In genomic region chr14:104135121-104135903, GRCh38 we compare ENCODE assay signal across 9 cellular contexts. TPM values are rescaled to one million over a fixed set of nuclear protein-coding genes. Genes with fewer than 3 reads are reported as not detected.
DNase-seq lines count a peak whose midpoint lies in the region; ATAC-seq, FAIRE-seq and TF ChIP-seq lines count a peak whose summit lies in the region.
"Had no signal": no experiment of that assay in that cellular context is flagged by ENCODE, and none has a peak within 500 bp of the region (broad histone marks: within the 10 kb centered on the region; RNA-seq: fewer than 3 reads in every experiment).

No MANE protein-coding gene starts in this region.

- H3K27ac ChIP-seq in H1 (ENCODE audit: low read depth, low read length), result no peak overlapping the region

- no peak overlapping the region for H2BK20ac ChIP-seq in H1 (ENCODE audit: low read length)

- peaks cover 21 to 35% (median 27%) of the 10 kb centered on the region in 4 experiments for H3K27me3 ChIP-seq in H1 (replicated peaks in 1 of 4; ENCODE audit: control insufficient read depth in 3 of 4, extremely low read depth in 1 of 4, insufficient read depth in 3 of 4, low read length in 3 of 4)

- peaks cover 5 to 10% of the 10 kb centered on the region in 2 experiments for H4K20me1 ChIP-seq in H1 (replicated peaks in 1 of 2; ENCODE audit: control insufficient read depth in 1 of 2, insufficient read depth in 2 of 2, low read length in 2 of 2)

- in situ Hi-C loops in GM13977 (cut with MboI; ENCODE audit: low pct_unique_long_range_greater_than_20kb, low sequenced_read_pairs, unreplicated experiment), result no loop called here

- peak overlapping the region; percentile 39 for H4K91ac ChIP-seq in H1 (replicated peaks; ENCODE audit: insufficient read length, low read length)

- 9% methylated on average over 33 of the region's 47 CpGs; no CpG with 5 or more reads in 1 of the 2 experiments for WGBS in H1 (ENCODE audit: extremely low coverage in 1 of 2, insufficient coverage in 1 of 2, insufficient read length in 1 of 2, insufficient replicate concordance in 2 of 2, low coverage in 1 of 2, low lambda C conversion rate in 2 of 2, missing lambda C conversion rate in 1 of 2), 2 experiments

- H4K5ac ChIP-seq in H1 (ENCODE audit: insufficient read length, low read depth, low read length), result no peak overlapping the region

- no peaks in the 10 kb centered on the region for H3K36me3 ChIP-seq in H1 (ENCODE audit: control insufficient read depth in 2 of 4, insufficient read depth in 4 of 4, low read length in 3 of 4)

- FAIRE-seq in H1 (lab: Jason Lieb, UNC) (peak; percentile 24), GM12892 (lab: Jason Lieb, UNC) (no peak)

- DNase-seq in GM13977 (ENCODE audit: low spot score) (no peak), NCI-H460 (ENCODE audit: extremely low read depth, low read depth) (peak; percentile 64), H1 (ENCODE audit: low read depth in 1 of 2, low spot score in 2 of 2) (peak in 1 of 2 experiments; percentile 83), nephron progenitor cell (peak; percentile 69), GM12892 (ENCODE audit: insufficient read length) (no peak), DMS53 (lab: John Stamatoyannopoulos, UW) (no peak), C1 segment of cervical spinal cord (lab: John Stamatoyannopoulos, UW) (no peak)

- H2BK12ac ChIP-seq in H1 (ENCODE audit: low read depth, low read length), result peak overlapping the region; percentile 31; the same call in 1 of the 2 replicates

- H4K8ac ChIP-seq in H1 (ENCODE audit: extremely low read depth, insufficient read depth, low read length), result no peak overlapping the region

- peak overlapping the region; percentile 83 to 95 for H3K4me2 ChIP-seq in H1 (ENCODE audit: insufficient read depth in 1 of 2, low read depth in 2 of 2, low read length in 2 of 2)

- H3K27me3 Mint-ChIP-seq in nephron progenitor cell (ENCODE audit: low read depth, poor library complexity), result peaks cover 81% of the 10 kb centered on the region

- peaks cover 12% of the 10 kb centered on the region for H3K4me1 Mint-ChIP-seq in nephron progenitor cell

- no peak for TF ChIP-seq EP300 in H1 (IDR thresholded peaks at IDR 0.05; ENCODE audit: borderline replicate concordance in 1 of 2, low read depth in 2 of 2, low read length in 2 of 2)

- peak overlapping the region; percentile 84; the same call in 1 of the 2 replicates for H2AFZ ChIP-seq in H1 (ENCODE audit: low read length)

- no peak overlapping the region for H3K9ac ChIP-seq in H1 (replicated peaks in 1 of 4; ENCODE audit: extremely low read depth in 1 of 4, low read depth in 3 of 4, low read length in 3 of 4)

- no peaks in the 10 kb centered on the region for H3K36me3 Mint-ChIP-seq in nephron progenitor cell (ENCODE audit: low read depth)

- H3K27ac Mint-ChIP-seq in nephron progenitor cell, result no peak overlapping the region

- peak; percentile 59 to 67 for TF ChIP-seq RAD21 in H1 (IDR thresholded peaks at IDR 0.05 in 1 of 2, conservative IDR thresholded peaks at IDR 0.05 in 1 of 2; ENCODE audit: low read depth in 2 of 2, low read length in 2 of 2)

- no peak overlapping the region for H2BK5ac ChIP-seq in H1 (ENCODE audit: low read depth, low read length)

- H3K23me2 ChIP-seq in H1 (ENCODE audit: low read depth, low read length), result peaks cover 31% of the 10 kb centered on the region

- POLR2A ChIA-PET in H1 (lab: Charles Lee; ENCODE audit: partially characterized antibody), result interaction anchor here (1.4 kb wide), 1 partner anchor 9 kb away, joined by 3 read pairs; no protein-coding TSS in a partner anchor

- H3K79me2 ChIP-seq in H1 (ENCODE audit: control insufficient read depth in 1 of 2, insufficient read depth in 2 of 2, low read length in 2 of 2), result peaks cover 0 to 14% of the 10 kb centered on the region in 2 experiments; a peak in 2 of 4 replicates

- H2BK15ac ChIP-seq in H1 (ENCODE audit: low read length), result peak overlapping the region; percentile 29; the same call in 1 of the 2 replicates

- H2BK120ac ChIP-seq in H1 (replicated peaks; ENCODE audit: low read depth, low read length), result no peak overlapping the region

- H3K9me3 Mint-ChIP-seq in nephron progenitor cell, result peaks cover 2% of the 10 kb centered on the region

- H3K9me3 ChIP-seq in H1 (ENCODE audit: insufficient read depth in 2 of 2, low read depth in 1 of 2, low read length in 1 of 2), result 0 out of 4 replicates have a peak, but pooled peaks cover 0 to under 1% of the 10 kb centered on the region in 2 experiments

- no peak for ATAC-seq in GM21529 (IDR thresholded peaks at IDR 0.05; ENCODE audit: unreplicated experiment)
- ATAC-seq: left lobe of liver had no signal

- H3K4me3 Mint-ChIP-seq in nephron progenitor cell, result peak overlapping the region; percentile 56

- H3K4me3 ChIP-seq in H1 (ENCODE audit: extremely low read depth in 1 of 4, insufficient read depth in 2 of 4, low read depth in 3 of 4, low read length in 4 of 4), result peak overlapping the region; percentile 19 to 58 (median 33); a peak in 7 of 8 replicates

- peak overlapping the region; percentile 0; the same call in 1 of the 2 replicates for H3K18ac ChIP-seq in H1 (ENCODE audit: extremely low read depth, low read length)

- TF ChIP-seq CTCF in GM13977 (IDR thresholded peaks at IDR 0.05; ENCODE audit: extremely low read depth, insufficient read depth, missing control alignments) (peak; percentile 27), H1 (IDR thresholded peaks at IDR 0.05; ENCODE audit: control extremely low read depth in 1 of 3, insufficient read depth in 1 of 3, low read depth in 1 of 3, low read length in 3 of 3) (peak in 2 of 3 experiments; percentile 69; a peak in 3 of 4 replicates), nephron progenitor cell (IDR thresholded peaks at IDR 0.05) (peak; percentile 38)

- H3K79me1 ChIP-seq in H1 (ENCODE audit: low read depth, low read length), result peaks cover under 1% of the 10 kb centered on the region

- H3K4me1 ChIP-seq in H1 (replicated peaks in 1 of 4; ENCODE audit: control insufficient read depth in 3 of 4, insufficient read depth in 4 of 4, low read length in 3 of 4), result peaks cover 0 to 34% (median 27%) of the 10 kb centered on the region in 4 experiments; a peak in 6 of 7 replicates

- no peak overlapping the region for H3K14ac ChIP-seq in H1 (ENCODE audit: insufficient read length)

- no peak overlapping the region for H3K4ac ChIP-seq in H1 (replicated peaks; ENCODE audit: insufficient read length, low read depth, low read length)

- TF ChIP-seq POLR2A in H1 (IDR thresholded peaks at IDR 0.05; ENCODE audit: control extremely low read depth in 1 of 2, low read depth in 2 of 2, low read length in 2 of 2), result no peak
- no peak for TF ChIP-seq POLR2A in GM12892 (IDR thresholded peaks at IDR 0.05; ENCODE audit: low read depth, low read length)

- CTCF ChIA-PET in H1 (lab: Charles Lee; ENCODE audit: partially characterized antibody), result interaction anchor here (0.6 to 7.4 kb wide), 4 partner anchors 12 to 523 kb away, joined by 3 to 62 read pairs (median 3); no protein-coding TSS in a partner anchor

- H3K56ac ChIP-seq in H1 (replicated peaks; ENCODE audit: insufficient read length, low read depth, low read length), result no peak overlapping the region

- no peak overlapping the region for H2AK5ac ChIP-seq in H1 (ENCODE audit: low read depth, low read length)

- H3K23ac ChIP-seq in H1 (ENCODE audit: insufficient read length), result no peak overlapping the region

TF ChIP-seq in H1, 55 proteins besides CTCF, POLR2A, EP300 and RAD21 (continues in another document):
- TF ChIP-seq HDAC6 (IDR thresholded peaks at IDR 0.05; ENCODE audit: low read depth, low read length) (no peak), FOSL1 (IDR thresholded peaks at IDR 0.05; ENCODE audit: insufficient read depth, low read depth, low read length) (no peak), RFX5 (IDR thresholded peaks at IDR 0.05; ENCODE audit: borderline replicate concordance, low read depth, low read length) (no peak), BACH1 (IDR thresholded peaks at IDR 0.05; ENCODE audit: low read length) (no peak), CTBP2 (IDR thresholded peaks at IDR 0.05; ENCODE audit: borderline replicate concordance, insufficient read depth, insufficient read length, low read length) (peak; percentile 9), CREB1 (IDR thresholded peaks at IDR 0.05) (0 out of 2 replicates have a peak, but pooled peaks have one; percentile 26), MAX (IDR thresholded peaks at IDR 0.05) (peak; percentile 30; the same call in 1 of the 2 replicates), SUZ12 (IDR thresholded peaks at IDR 0.05; ENCODE audit: low read length) (peak; percentile 19; the same call in 1 of the 2 replicates), GABPA (IDR thresholded peaks at IDR 0.05; ENCODE audit: borderline replicate concordance, insufficient read depth, low read length) (0 out of 2 replicates have a peak, but pooled peaks have one; percentile 16)

RNA-seq across cellular contexts. Expression of gene KIF26A, which starts 3.1 kb away (rescaled TPM):
- total RNA-seq in NCI-H460 (2014; rRNA removed; shearing (Covaris generic)), result 38.7 and 46.6 TPM in 2 replicates
- polyA plus RNA-seq in NCI-H460 (2014; cell fraction: nucleus; rRNA removed), result 71.2 and 73.6 TPM in 2 replicates
- total RNA-seq in H1 (2021; fragmentation: NEBNext Ultra II Directional; extraction: Animal tissue kit (Norgen Biotek cat#: 25700)), result 41.6 and 42.3 TPM in 2 replicates
- polyA plus RNA-seq in H1 (2011; rRNA removed), result 11.5 and 25.9 TPM in 2 replicates
- polyA plus RNA-seq in H1 (2011; cell fraction: cytosol; rRNA removed), result 18.3 TPM
- 49.7 TPM for polyA plus RNA-seq in H1 (2011; cell fraction: nucleus; rRNA removed)
- 14.7 to 22.6 TPM (median 20.0 TPM) in 4 replicates for polyA plus RNA-seq in H1 (2012, experiment 1 of 2)
- 16.2 TPM for polyA plus RNA-seq in H1 (2012, experiment 2 of 2)
- polyA plus RNA-seq in H1 (2013, experiment 1 of 2), result 13.6 TPM
- 12.8 TPM for polyA plus RNA-seq in H1 (2013, experiment 2 of 2)
- polyA minus RNA-seq in H1 (2011; rRNA and poly(A)+ RNA removed), result 2.8 and 6.1 TPM in 2 replicates
- 24.9 TPM for polyA minus RNA-seq in H1 (2011; cell fraction: cytosol; rRNA and poly(A)+ RNA removed)
- 24.4 TPM for polyA minus RNA-seq in H1 (2011; cell fraction: nucleus; rRNA and poly(A)+ RNA removed)
- polyA plus RNA-seq in GM12892 (2012; ENCODE audit: missing spikeins), result not detected

RNA-seq across cellular contexts. Expression of gene ASPG, which starts 49.8 kb away (rescaled TPM):
- 0.14 and 0.50 TPM in 2 replicates for total RNA-seq in NCI-H460 (2014; rRNA removed; shearing (Covaris generic))
- polyA plus RNA-seq in NCI-H460 (2014; cell fraction: nucleus; rRNA removed), result 1.7 and 2.6 TPM in 2 replicates
- 0.34 and 0.46 TPM in 2 replicates for total RNA-seq in H1 (2021; fragmentation: NEBNext Ultra II Directional; extraction: Animal tissue kit (Norgen Biotek cat#: 25700))
- 0.59 and 0.89 TPM in 2 replicates for polyA plus RNA-seq in H1 (2011; rRNA removed)
- polyA plus RNA-seq in H1 (2011; cell fraction: cytosol; rRNA removed), result 0.79 TPM
- polyA plus RNA-seq in H1 (2011; cell fraction: nucleus; rRNA removed), result 6.4 TPM
- 0.22 to 1.6 TPM (median 1.0 TPM) in 4 replicates for polyA plus RNA-seq in H1 (2012, experiment 1 of 2)
- 0.21 TPM for polyA plus RNA-seq in H1 (2012, experiment 2 of 2)
- polyA plus RNA-seq in H1 (2013, experiment 1 of 2), result 0.36 TPM
- polyA plus RNA-seq in H1 (2013, experiment 2 of 2), result 0.06 TPM
- polyA minus RNA-seq in H1 (2011; rRNA and poly(A)+ RNA removed), result 0.32 and 1.2 TPM in 2 replicates
- polyA minus RNA-seq in H1 (2011; cell fraction: cytosol; rRNA and poly(A)+ RNA removed), result 1.3 TPM
- polyA minus RNA-seq in H1 (2011; cell fraction: nucleus; rRNA and poly(A)+ RNA removed), result 2.8 TPM
- polyA plus RNA-seq in GM12892 (2012; ENCODE audit: missing spikeins), result not detected

Comparison
In these comparisons a context has a peak if more than half of its experiments do, and no peak if none do; other contexts are left out.
1. DNase-seq: peak in NCI-H460 (single experiment) and nephron progenitor cell (single experiment); none in GM13977 (single experiment), GM12892 (single experiment), DMS53 (single experiment) and C1 segment of cervical spinal cord (0 of 14).
2. Peak in every context shown above with its lines, with median percentiles within 50 percentile points of each other: CTCF ChIP-seq.